In genomic region chr11:119121811-119122124, GRCh38 we compare ENCODE assay signal across 8 cellular contexts. TPM values are rescaled to one million over a fixed set of nuclear protein-coding genes. Genes with fewer than 3 reads are reported as not detected.
A peak's percentile ranks its signal among the peaks of the same experiment; 100 is the strongest.
DNase-seq lines count a peak whose midpoint lies in the region; ATAC-seq and TF ChIP-seq lines count a peak whose summit lies in the region.

No MANE protein-coding gene starts in this region.

- H2AFZ ChIP-seq in SU-DHL-6 (ENCODE audit: low read depth, low read length, severe bottlenecking): peak overlapping the region; percentile 77
- H2AFZ ChIP-seq in hepatocyte: peak overlapping the region; percentile 34

- H3K36me3 Mint-ChIP-seq in activated CD4-positive, alpha-beta T cell treated with anti-CD3 and anti-CD28 coated beads, Interleukin-2, amount 10 ng/mL, durations not matched to agents 7 days and 5 days (ENCODE audit: low read depth): peaks cover 30% of the 10 kb centered on the region

- TF ChIP-seq CTCF in SU-DHL-6 (IDR thresholded peaks at IDR 0.05; ENCODE audit: insufficient read depth, low read length, poor library complexity, severe bottlenecking): no peak
- no peak for TF ChIP-seq CTCF in hepatocyte (IDR thresholded peaks at IDR 0.05; ENCODE audit: poor library complexity)

- peaks cover 38% of the 10 kb centered on the region for H3K4me1 Mint-ChIP-seq in activated CD4-positive, alpha-beta T cell treated with anti-CD3 and anti-CD28 coated beads, Interleukin-2, amount 10 ng/mL, durations not matched to agents 7 days and 5 days

- no peaks in the 10 kb centered on the region for H4K20me1 ChIP-seq in SU-DHL-6 (ENCODE audit: low read depth, low read length)
- H4K20me1 ChIP-seq in hepatocyte (ENCODE audit: insufficient read depth, poor library complexity, severe bottlenecking): peaks cover 5% of the 10 kb centered on the region

- no peak for DNase-seq in activated CD4-positive, alpha-beta T cell treated with anti-CD3 and anti-CD28 coated beads, Interleukin-2, amount 10 ng/mL, durations not matched to agents 7 days and 5 days
- DNase-seq in activated CD4-positive, alpha-beta T cell treated with anti-CD3 and anti-CD28 coated beads for 48 hours: no peak
- DNase-seq in hepatocyte (ENCODE audit: low spot score) (no peak), C1 segment of cervical spinal cord (lab: John Stamatoyannopoulos, UW) (no peak), epidermal melanocyte (ENCODE audit: insufficient read length, low spot score) (no peak)

- no peaks in the 10 kb centered on the region for H3K36me3 ChIP-seq in SU-DHL-6 (ENCODE audit: low read length)
- no peaks in the 10 kb centered on the region for H3K36me3 ChIP-seq in hepatocyte (replicated peaks; ENCODE audit: insufficient read depth, low read depth)
- H3K36me3 ChIP-seq in stomach smooth muscle (ENCODE audit: control insufficient read depth in 2 of 2, insufficient read depth in 2 of 2, low read length in 2 of 2): peaks cover 6 to 9% of the 10 kb centered on the region in 2 donors

- H3F3A ChIP-seq in SU-DHL-6 (ENCODE audit: insufficient read depth): peaks cover 16% of the 10 kb centered on the region

- H3K9me3 ChIP-seq in SU-DHL-6 (ENCODE audit: insufficient read depth, low read length) (no peaks in the 10 kb centered on the region), hepatocyte (ENCODE audit: low read depth) (no peaks in the 10 kb centered on the region), stomach smooth muscle (ENCODE audit: control insufficient read depth in 2 of 2, low read length in 2 of 2) (no peaks in the 10 kb centered on the region)

- H3K27me3 ChIP-seq in SU-DHL-6 (ENCODE audit: low read length) (no peaks in the 10 kb centered on the region), hepatocyte (no peaks in the 10 kb centered on the region), stomach smooth muscle (ENCODE audit: control insufficient read depth in 1 of 2, insufficient read depth in 2 of 2, low read length in 2 of 2) (no peaks in the 10 kb centered on the region)

- H3K9me2 ChIP-seq in SU-DHL-6 (replicated peaks; ENCODE audit: insufficient read depth, low read length) (no peaks in the 10 kb centered on the region), hepatocyte (replicated peaks; ENCODE audit: insufficient read depth) (no peaks in the 10 kb centered on the region)

- H3K79me2 ChIP-seq in SU-DHL-6 (ENCODE audit: insufficient read depth, low read length) (peaks cover 29% of the 10 kb centered on the region), hepatocyte (peaks cover 34% of the 10 kb centered on the region)

- H3K27ac ChIP-seq in SU-DHL-6 (ENCODE audit: low read depth, low read length): no peak overlapping the region
- H3K27ac ChIP-seq in hepatocyte: peak overlapping the region; percentile 33
- H3K27ac ChIP-seq in stomach smooth muscle (ENCODE audit: low read length): peak overlapping the region; percentile 76

- H3K4me1 ChIP-seq in hepatocyte (ENCODE audit: insufficient read depth) (peaks cover 7% of the 10 kb centered on the region), stomach smooth muscle (ENCODE audit: control insufficient read depth, insufficient read depth, low read length) (peaks cover 16% of the 10 kb centered on the region)

- H3K9ac ChIP-seq in SU-DHL-6 (ENCODE audit: low read length): peak overlapping the region; percentile 89
- peak overlapping the region; percentile 85 to 95 for H3K9ac ChIP-seq in stomach smooth muscle (ENCODE audit: low read length in 2 of 2)

- H3K4me2 ChIP-seq in SU-DHL-6 (ENCODE audit: low read depth, low read length, poor library complexity, severe bottlenecking): peak overlapping the region; percentile 84
- peak overlapping the region; percentile 87 for H3K4me2 ChIP-seq in hepatocyte

- H3K9me3 Mint-ChIP-seq in activated CD4-positive, alpha-beta T cell treated with anti-CD3 and anti-CD28 coated beads, Interleukin-2, amount 10 ng/mL, durations not matched to agents 7 days and 5 days: no peaks in the 10 kb centered on the region

- 2% methylated on average over 20 of the region's 20 CpGs for WGBS in hepatocyte (ENCODE audit: low lambda C conversion rate, missing lambda C conversion rate)

- no peak for ATAC-seq in GM18520 (IDR thresholded peaks at IDR 0.05; ENCODE audit: unreplicated experiment)

- H3K4me3 ChIP-seq in SU-DHL-6 (ENCODE audit: insufficient read depth, low read length, poor library complexity, severe bottlenecking) (peak overlapping the region; percentile 92), hepatocyte (peak overlapping the region; percentile 31), stomach smooth muscle (ENCODE audit: low read length in 2 of 2) (peak overlapping the region; percentile 100)

- POLR2A ChIA-PET in activated CD4-positive, alpha-beta T cell treated with anti-CD3 and anti-CD28 coated beads, Interleukin-2, amount 10 ng/mL, durations not matched to agents 7 days and 5 days (lab: Charles Lee): no interaction called here

- CTCF ChIA-PET in activated CD4-positive, alpha-beta T cell treated with anti-CD3 and anti-CD28 coated beads, Interleukin-2, amount 10 ng/mL, durations not matched to agents 7 days and 5 days (lab: Charles Lee): interaction anchor here (0.6 to 1.4 kb wide), 9 partner anchors 9 to 305 kb away, joined by 3 to 4 read pairs (median 3); partner anchors contain the start of gene NLRX1

- no peaks in the 10 kb centered on the region for H3K27me3 Mint-ChIP-seq in activated CD4-positive, alpha-beta T cell treated with anti-CD3 and anti-CD28 coated beads, Interleukin-2, amount 10 ng/mL, durations not matched to agents 7 days and 5 days

- peak overlapping the region; percentile 99 for H3K4me3 Mint-ChIP-seq in activated CD4-positive, alpha-beta T cell treated with anti-CD3 and anti-CD28 coated beads, Interleukin-2, amount 10 ng/mL, durations not matched to agents 7 days and 5 days

- H3K27ac Mint-ChIP-seq in activated CD4-positive, alpha-beta T cell treated with anti-CD3 and anti-CD28 coated beads, Interleukin-2, amount 10 ng/mL, durations not matched to agents 7 days and 5 days: peak overlapping the region; percentile 90

RNA-seq across cellular contexts. Expression of gene HINFP, which starts 0.4 kb away (rescaled TPM):
- 10 to 100 TPM; 47.6 to 48.0 TPM for total RNA-seq in activated CD4-positive, alpha-beta T cell treated with anti-CD3 and anti-CD28 coated beads, Interleukin-2, amount 10 ng/mL, durations not matched to agents 7 days and 5 days
- total RNA-seq in hepatocyte: 10.9 and 25.3 TPM in 2 replicates
- 16.4 and 19.8 TPM in 2 replicates for polyA plus RNA-seq in hepatocyte

RNA-seq across cellular contexts. Expression of gene C2CD2L, which starts 14.6 kb away (rescaled TPM):
- total RNA-seq in activated CD4-positive, alpha-beta T cell treated with anti-CD3 and anti-CD28 coated beads, Interleukin-2, amount 10 ng/mL, durations not matched to agents 7 days and 5 days: 10 to 100 TPM; 28.4 to 30.0 TPM
- total RNA-seq in hepatocyte: 5.2 and 9.7 TPM in 2 replicates
- polyA plus RNA-seq in hepatocyte: 7.4 and 10.2 TPM in 2 replicates

RNA-seq across cellular contexts. Expression of gene DPAGT1, which starts 20.1 kb away (rescaled TPM):
- total RNA-seq in activated CD4-positive, alpha-beta T cell treated with anti-CD3 and anti-CD28 coated beads, Interleukin-2, amount 10 ng/mL, durations not matched to agents 7 days and 5 days: 10 to 100 TPM; 48.7 to 60.3 TPM
- total RNA-seq in hepatocyte: 27.5 and 28.1 TPM in 2 replicates
- 76.2 and 82.7 TPM in 2 replicates for polyA plus RNA-seq in hepatocyte

RNA-seq across cellular contexts. Expression of gene ABCG4, which starts 27.1 kb away (rescaled TPM):
- total RNA-seq in activated CD4-positive, alpha-beta T cell treated with anti-CD3 and anti-CD28 coated beads, Interleukin-2, amount 10 ng/mL, durations not matched to agents 7 days and 5 days: under 1 TPM in 1 of 2 experiments, not detected in 1; 0.15 TPM
- not detected in 2 replicates for total RNA-seq in hepatocyte
- 0.45 and 0.99 TPM in 2 replicates for polyA plus RNA-seq in hepatocyte

RNA-seq across cellular contexts. Expression of gene HMBS, which starts 37.1 kb away (rescaled TPM):
- 10 to 100 TPM; 21.6 to 23.2 TPM for total RNA-seq in activated CD4-positive, alpha-beta T cell treated with anti-CD3 and anti-CD28 coated beads, Interleukin-2, amount 10 ng/mL, durations not matched to agents 7 days and 5 days
- total RNA-seq in hepatocyte: 10.9 and 11.9 TPM in 2 replicates
- polyA plus RNA-seq in hepatocyte: 34.5 and 37.7 TPM in 2 replicates

Comparison
In these comparisons a context has a peak if more than half of its experiments do, and no peak if none do; other contexts are left out.
1. H3K4me3 ChIP-seq: peak in every context shown above with its lines; median percentile 100 in stomach smooth muscle; 92 in SU-DHL-6; 31 in hepatocyte.